21 cellular contexts compared by ENCODE assay signal in the genomic region with DNA sequence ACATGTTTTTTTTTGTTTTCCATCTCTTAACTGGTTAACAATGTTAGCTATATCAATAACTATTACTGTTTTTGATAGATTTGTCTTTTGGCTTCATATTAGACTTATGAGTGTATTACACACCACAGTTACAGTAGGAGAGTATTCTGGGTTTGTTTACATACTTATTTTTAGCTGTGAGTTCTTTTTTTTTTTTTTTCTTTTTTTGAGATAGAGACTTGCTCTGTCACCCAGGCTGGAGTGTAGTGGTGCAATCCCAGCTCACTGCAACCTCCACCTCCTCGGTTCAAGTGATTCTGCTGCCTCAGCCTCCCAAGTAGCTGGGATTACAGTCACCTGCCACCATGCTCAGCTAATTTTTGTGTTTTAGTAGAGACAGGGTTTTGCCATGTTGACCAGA. TPM values are rescaled to one million over a fixed set of nuclear protein-coding genes. Genes with fewer than 3 reads are reported as not detected.
"Had no signal": no experiment of that assay in that cellular context is flagged by ENCODE, and none has a peak within 500 bp of the region (broad histone marks: within the 10 kb centered on the region; RNA-seq: fewer than 3 reads in every experiment).

No MANE protein-coding gene starts in this region.

- H3K27me3 ChIP-seq: neural progenitor cell, sigmoid colon, stomach, thyroid gland, vagina had no signal

- H3K4me3 ChIP-seq: lung, neural progenitor cell, prostate gland, sigmoid colon, stomach, thyroid gland, vagina had no signal

- H2AFZ ChIP-seq: neural progenitor cell had no signal

- H3K36me3 ChIP-seq: neural progenitor cell, prostate gland, sigmoid colon, stomach, thyroid gland, vagina had no signal

- H3K9me3 ChIP-seq: prostate gland, sigmoid colon, thyroid gland, vagina had no signal

- H3K4me1 ChIP-seq: prostate gland, thyroid gland, vagina had no signal

- ATAC-seq: effector memory CD8-positive, alpha-beta T cell; left cardiac atrium; naive thymus-derived CD4-positive, alpha-beta T cell; right cardiac atrium; stimulated activated effector memory CD8-positive, alpha-beta T cell treated with anti-CD3 and anti-CD28 coated beads, Interleukin-12 subunit alpha, Interleukin-12 subunit beta, amount 100 ng/mL, for 72 hours had no signal

- H3K4me2 ChIP-seq: neural progenitor cell had no signal

- H3K9ac ChIP-seq: neural progenitor cell had no signal

- H3K27ac ChIP-seq: neural progenitor cell, prostate gland, sigmoid colon, stomach, thyroid gland, vagina had no signal

- DNase-seq: cortex of kidney; effector memory CD8-positive, alpha-beta T cell; head of caudate nucleus; hippocampal formation; left cardiac atrium; mesendoderm; midbrain; naive thymus-derived CD4-positive, alpha-beta T cell; right cardiac atrium; sigmoid colon; stimulated activated CD4-positive, alpha-beta T cell treated with anti-CD3 and anti-CD28 coated beads, Interleukin-2, amount 100 ng/mL, for 24 hours; stimulated activated CD4-positive, alpha-beta T cell treated with anti-CD3 and anti-CD28 coated beads, Interleukin-4, amount 100 ng/mL, for 24 hours; stimulated activated naive CD4-positive, alpha-beta T cell treated with Interleukin-2 at 50 U/mL for 16 hours; stomach; thyroid gland; trophoblast cell had no signal

RNA-seq across cellular contexts. Expression of a gene that starts 28.0 kb away (rescaled TPM):
- total RNA-seq: vagina had no signal
